1 cellular context compared by ENCODE assay signal in the genomic region with DNA sequence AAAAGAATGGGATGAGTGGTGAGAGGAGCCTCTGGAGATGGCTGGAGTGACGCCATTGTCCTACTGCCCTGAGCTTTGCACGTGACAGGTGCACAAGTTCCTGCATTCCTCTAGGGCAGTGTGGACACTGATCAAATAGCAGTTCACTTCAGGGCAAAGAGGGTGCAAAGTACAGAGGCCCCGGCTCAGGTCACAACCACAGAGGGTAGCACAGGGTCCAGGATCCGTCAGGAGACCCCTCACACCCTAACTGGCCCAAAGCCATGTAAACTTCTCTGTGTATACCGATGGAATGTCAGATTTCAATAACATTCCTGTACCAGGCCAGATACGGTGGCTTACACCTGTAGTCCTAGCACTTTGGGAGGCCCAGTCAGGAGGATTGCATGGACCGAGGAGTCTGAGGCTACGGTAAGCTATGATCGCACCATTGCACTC.
TF ChIP-seq lines count a peak whose summit lies in the region.

No MANE protein-coding gene starts in this region.

TF ChIP-seq in liver, 16 proteins besides CTCF, POLR2A, EP300 and RAD21 (continued from another document):
- TF ChIP-seq FOXA1 (IDR thresholded peaks at IDR 0.05), result no peak
- TF ChIP-seq HNF4A (conservative IDR thresholded peaks at IDR 0.05), result peak; percentile 70 to 89
- TF ChIP-seq, protein P1, sequence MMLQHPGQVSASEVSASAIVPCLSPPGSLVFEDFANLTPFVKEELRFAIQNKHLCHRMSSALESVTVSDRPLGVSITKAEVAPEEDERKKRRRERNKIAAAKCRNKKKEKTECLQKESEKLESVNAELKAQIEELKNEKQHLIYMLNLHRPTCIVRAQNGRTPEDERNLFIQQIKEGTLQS (IDR thresholded peaks at IDR 0.05), result no peak
- no peak for TF ChIP-seq YY1 (IDR thresholded peaks at IDR 0.05)
- TF ChIP-seq JUND (IDR thresholded peaks at IDR 0.05), result no peak
- TF ChIP-seq GABPA (IDR thresholded peaks at IDR 0.05 in 1 of 2, conservative IDR thresholded peaks at IDR 0.05 in 1 of 2), result no peak
- TF ChIP-seq, protein P2, sequence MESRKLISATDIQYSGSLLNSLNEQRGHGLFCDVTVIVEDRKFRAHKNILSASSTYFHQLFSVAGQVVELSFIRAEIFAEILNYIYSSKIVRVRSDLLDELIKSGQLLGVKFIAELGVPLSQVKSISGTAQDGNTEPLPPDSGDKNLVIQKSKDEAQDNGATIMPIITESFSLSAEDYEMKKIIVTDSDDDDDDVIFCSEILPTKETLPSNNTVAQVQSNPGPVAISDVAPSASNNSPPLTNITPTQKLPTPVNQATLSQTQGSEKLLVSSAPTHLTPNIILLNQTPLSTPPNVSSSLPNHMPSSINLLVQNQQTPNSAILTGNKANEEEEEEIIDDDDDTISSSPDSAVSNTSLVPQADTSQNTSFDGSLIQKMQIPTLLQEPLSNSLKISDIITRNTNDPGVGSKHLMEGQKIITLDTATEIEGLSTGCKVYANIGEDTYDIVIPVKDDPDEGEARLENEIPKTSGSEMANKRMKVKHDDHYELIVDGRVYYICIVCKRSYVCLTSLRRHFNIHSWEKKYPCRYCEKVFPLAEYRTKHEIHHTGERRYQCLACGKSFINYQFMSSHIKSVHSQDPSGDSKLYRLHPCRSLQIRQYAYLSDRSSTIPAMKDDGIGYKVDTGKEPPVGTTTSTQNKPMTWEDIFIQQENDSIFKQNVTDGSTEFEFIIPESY (IDR thresholded peaks at IDR 0.05), result no peak
- TF ChIP-seq, protein P3, sequence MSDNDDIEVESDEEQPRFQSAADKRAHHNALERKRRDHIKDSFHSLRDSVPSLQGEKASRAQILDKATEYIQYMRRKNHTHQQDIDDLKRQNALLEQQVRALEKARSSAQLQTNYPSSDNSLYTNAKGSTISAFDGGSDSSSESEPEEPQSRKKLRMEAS (IDR thresholded peaks at IDR 0.05), result no peak
